31 cellular contexts compared by ENCODE assay signal in the genomic region with DNA sequence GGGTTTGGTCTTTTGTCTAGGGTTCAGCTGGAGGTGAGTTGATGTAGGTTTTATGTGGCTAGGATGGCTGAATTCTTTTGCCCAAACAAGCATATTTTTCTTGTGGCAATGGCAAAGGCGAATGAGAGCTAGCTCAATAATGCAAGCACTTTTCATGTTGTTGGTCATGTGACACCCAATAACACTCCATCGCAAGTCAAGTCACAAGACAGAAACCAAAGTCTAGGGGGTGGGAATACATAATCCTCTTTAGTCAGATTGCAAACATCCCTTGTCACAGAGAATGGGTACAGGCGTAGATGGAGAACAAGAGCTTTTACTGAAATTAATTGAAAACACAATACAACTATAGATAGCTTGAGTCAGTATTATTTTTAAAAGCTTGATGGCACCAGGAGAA.
"Had no signal": no experiment of that assay in that cellular context is flagged by ENCODE, and none has a peak within 500 bp of the region (broad histone marks: within the 10 kb centered on the region; RNA-seq: fewer than 3 reads in every experiment).

No MANE protein-coding gene starts in this region.

- H3K4me1 ChIP-seq: breast epithelium, colonic mucosa, gastrocnemius medialis, heart left ventricle had no signal

- H3K27ac ChIP-seq: breast epithelium, cardiac muscle cell, colonic mucosa, gastrocnemius medialis, heart left ventricle had no signal

- H3K27me3 Mint-ChIP-seq: brain had no signal

- H3K27me3 ChIP-seq: breast epithelium, cardiac muscle cell, colonic mucosa, gastrocnemius medialis, heart left ventricle had no signal

- H3K4me1 Mint-ChIP-seq: activated CD4-positive, alpha-beta memory T cell treated with anti-CD3 and anti-CD28 coated beads, Interleukin-2, amount 10 ng/mL, durations not matched to agents 7 days and 5 days; activated CD4-positive, alpha-beta T cell treated with anti-CD3 and anti-CD28 coated beads for 36 hours; activated CD4-positive, alpha-beta T cell treated with anti-CD3 and anti-CD28 coated beads, Interleukin-2, amount 10 ng/mL, durations not matched to agents 7 days and 5 days; T-helper 17 cell had no signal

- H3K36me3 Mint-ChIP-seq: activated naive CD8-positive, alpha-beta T cell; brain had no signal

- H3K4me3 ChIP-seq: breast epithelium, cardiac muscle cell, colonic mucosa, gastrocnemius medialis, heart left ventricle had no signal

- H3K4me3 Mint-ChIP-seq: activated CD4-positive, alpha-beta memory T cell treated with anti-CD3 and anti-CD28 coated beads, Interleukin-2, amount 10 ng/mL, durations not matched to agents 7 days and 5 days; activated CD4-positive, alpha-beta T cell treated with anti-CD3 and anti-CD28 coated beads for 36 hours; activated CD4-positive, alpha-beta T cell treated with anti-CD3 and anti-CD28 coated beads, Interleukin-2, amount 10 ng/mL, durations not matched to agents 7 days and 5 days; activated naive CD8-positive, alpha-beta T cell; activated T-cell treated with anti-CD3 and anti-CD28 coated beads, Interleukin-2, amount 50 U/mL, for 24 hours; activated T-cell treated with anti-CD3 and anti-CD28 coated beads, Interleukin-2, amount 50 U/mL, for 72 hours; brain; T-helper 17 cell; T-helper 2 cell treated with Interferon-gamma antibody and Interleukin-4, amounts not matched to agents 5 μg/mL and 100 μg/mL, for 36 hours had no signal

- H3K27ac Mint-ChIP-seq: activated CD4-positive, alpha-beta memory T cell treated with anti-CD3 and anti-CD28 coated beads, Interleukin-2, amount 10 ng/mL, durations not matched to agents 7 days and 5 days; activated CD4-positive, alpha-beta T cell treated with anti-CD3 and anti-CD28 coated beads for 36 hours; activated CD4-positive, alpha-beta T cell treated with anti-CD3 and anti-CD28 coated beads, Interleukin-2, amount 10 ng/mL, durations not matched to agents 7 days and 5 days; activated naive CD8-positive, alpha-beta T cell; activated T-cell treated with anti-CD3 and anti-CD28 coated beads, Interleukin-2, amount 50 U/mL, for 24 hours; activated T-cell treated with anti-CD3 and anti-CD28 coated beads, Interleukin-2, amount 50 U/mL, for 72 hours; T-helper 17 cell; T-helper 2 cell treated with Interferon-gamma antibody and Interleukin-4, amounts not matched to agents 5 μg/mL and 100 μg/mL, for 36 hours had no signal

- ATAC-seq: activated CD4-positive, alpha-beta T cell treated with anti-CD3 and anti-CD28 coated beads for 36 hours; activated T-cell treated with anti-CD3 and anti-CD28 coated beads, Interleukin-2, amount 50 U/mL, for 72 hours; esophagus mucosa; gastrocnemius medialis; heart left ventricle; T-helper 17 cell had no signal

- H3K9me3 ChIP-seq: breast epithelium, colonic mucosa, gastrocnemius medialis, heart left ventricle had no signal

- DNase-seq: activated CD4-positive, alpha-beta memory T cell treated with anti-CD3 and anti-CD28 coated beads, Interleukin-2, amount 10 ng/mL, durations not matched to agents 7 days and 5 days; activated CD4-positive, alpha-beta T cell treated with anti-CD3 and anti-CD28 coated beads for 36 hours; activated CD4-positive, alpha-beta T cell treated with anti-CD3 and anti-CD28 coated beads, Interleukin-2, amount 10 ng/mL, durations not matched to agents 7 days and 5 days; activated CD4-positive, alpha-beta T cell treated with anti-CD3 and anti-CD28 coated beads, Interleukin-2, amount 50 U/mL, for 4 hours; activated CD4-positive, CD25-positive, alpha-beta regulatory T cell; activated CD4-positive, CD25-positive, alpha-beta regulatory T cell treated with anti-CD3 and anti-CD28 coated beads, Interleukin-2, amount 50 U/mL, for 72 hours; activated CD8-positive, alpha-beta memory T cell treated with anti-CD3 and anti-CD28 coated beads, Interleukin-2, amount 50 U/mL, for 48 hours; activated gamma-delta T cell; activated naive CD4-positive, alpha-beta T cell treated with anti-CD3 and anti-CD28 coated beads, Interleukin-2, amount 50 U/mL, for 16 hours; activated naive CD4-positive, alpha-beta T cell treated with Interleukin-2 at 50 U/mL for 16 hours; activated T-cell treated with anti-CD3 and anti-CD28 coated beads for 4 hours; activated T-cell treated with anti-CD3 and anti-CD28 coated beads, Interleukin-2, amount 50 U/mL, for 24 hours; activated T-cell treated with anti-CD3 and anti-CD28 coated beads, Interleukin-2, amount 50 U/mL, for 72 hours; amniotic stem cell; anterior cingulate cortex; central memory CD4-positive, alpha-beta T cell; cerebellar nuclear complex; colonic mucosa; effector CD8-positive, alpha-beta T cell; foreskin fibroblast; gastrocnemius medialis; glutamatergic neuron; heart left ventricle; T-helper 1 cell; T-helper 17 cell had no signal

- H3K9me3 Mint-ChIP-seq: activated CD4-positive, alpha-beta memory T cell treated with anti-CD3 and anti-CD28 coated beads, Interleukin-2, amount 10 ng/mL, durations not matched to agents 7 days and 5 days; activated CD4-positive, alpha-beta T cell treated with anti-CD3 and anti-CD28 coated beads, Interleukin-2, amount 10 ng/mL, durations not matched to agents 7 days and 5 days; activated T-cell treated with anti-CD3 and anti-CD28 coated beads, Interleukin-2, amount 50 U/mL, for 24 hours; activated T-cell treated with anti-CD3 and anti-CD28 coated beads, Interleukin-2, amount 50 U/mL, for 72 hours; T-helper 2 cell treated with Interferon-gamma antibody and Interleukin-4, amounts not matched to agents 5 μg/mL and 100 μg/mL, for 36 hours had no signal

- H3K36me3 ChIP-seq: breast epithelium, cardiac muscle cell, colonic mucosa, gastrocnemius medialis, heart left ventricle had no signal
